Comparison of ENCODE assay signal across 33 cellular contexts in the genomic region with DNA sequence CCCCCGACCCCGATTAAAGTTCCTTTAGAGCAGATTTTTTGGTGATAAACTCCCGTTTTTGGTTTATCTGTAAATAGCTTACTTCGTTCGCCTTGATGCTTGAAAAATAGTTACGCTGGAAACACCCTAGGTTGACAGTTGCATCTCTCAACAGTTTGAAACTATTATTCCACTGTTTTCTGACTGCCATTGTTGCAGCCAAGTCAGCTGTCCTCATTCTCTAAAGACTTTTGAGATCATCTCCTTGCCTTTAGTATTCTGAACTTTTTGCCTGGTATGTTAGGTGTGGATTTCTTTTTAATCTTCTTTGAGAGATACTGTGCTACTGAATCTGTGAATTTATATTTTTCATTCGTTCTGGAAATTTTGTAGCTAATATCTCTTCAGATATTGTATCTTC.
DNase-seq lines count a peak whose midpoint lies in the region; ATAC-seq, FAIRE-seq and TF ChIP-seq lines count a peak whose summit lies in the region.
"Had no signal": no experiment of that assay in that cellular context is flagged by ENCODE, and none has a peak within 500 bp of the region (broad histone marks: within the 10 kb centered on the region; RNA-seq: fewer than 3 reads in every experiment).

No MANE protein-coding gene starts in this region.

- H3K4me2 ChIP-seq in HepG2 (ENCODE audit: low read depth, low read length), result no peak overlapping the region
- H3K4me2 ChIP-seq: A549; BLaER1; BLaER1 treated with 17β-estradiol and CSF1 and Interleukin-3, amounts not matched to agents 10 nM and 100 nM had no signal

- H3K4me3 ChIP-seq in HepG2 (replicated peaks in 1 of 3; ENCODE audit: insufficient read depth in 1 of 3, low read depth in 2 of 3, low read length in 3 of 3) (no peak overlapping the region), right lobe of liver (no peak overlapping the region)
- H3K4me3 ChIP-seq: A549; BLaER1; BLaER1 treated with 17β-estradiol and CSF1 and Interleukin-3, amounts not matched to agents 10 nM and 100 nM had no signal

- H3K9me3 ChIP-seq in HepG2 (ENCODE audit: low read length) (no peaks in the 10 kb centered on the region), right lobe of liver (no peaks in the 10 kb centered on the region)
- H3K9me3 ChIP-seq: A549, BE2C, Caco-2 had no signal

- no peak overlapping the region for H3K27ac Mint-ChIP-seq in WTC11
- H3K27ac Mint-ChIP-seq: B cell; CD14-positive monocyte; CD4-positive, alpha-beta T cell; CD4-positive, CD25-positive, alpha-beta regulatory T cell; CD8-positive, alpha-beta memory T cell; CD8-positive, alpha-beta T cell had no signal

- 29% methylated on average over 7 of the region's 7 CpGs for WGBS in HepG2 (ENCODE audit: low lambda C conversion rate)
- 69% methylated on average over 7 of the region's 7 CpGs for WGBS in right lobe of liver (ENCODE audit: insufficient coverage, low coverage, low lambda C conversion rate, missing lambda C conversion rate)

- no peak for FAIRE-seq in HepG2 (lab: Jason Lieb, UNC)
- FAIRE-seq: A204.1, A549, D721Med had no signal

- H3K9ac ChIP-seq in HepG2 (ENCODE audit: insufficient read depth, low read depth, low read length), result no peak overlapping the region
- H3K9ac ChIP-seq: BLaER1; BLaER1 treated with 17β-estradiol and CSF1 and Interleukin-3, amounts not matched to agents 10 nM and 100 nM had no signal

- no peak for TF ChIP-seq RAD21 in HepG2 (CRISPR knock-in tag; IDR thresholded peaks at IDR 0.05)

- no peak overlapping the region for H2AFZ ChIP-seq in HepG2 (ENCODE audit: low read length)

- H3K4me1 Mint-ChIP-seq in WTC11, result no peaks in the 10 kb centered on the region
- H3K4me1 Mint-ChIP-seq: B cell; CD14-positive monocyte; CD4-positive, alpha-beta memory T cell; CD4-positive, CD25-positive, alpha-beta regulatory T cell; CD8-positive, alpha-beta memory T cell had no signal

- intact Hi-C loops in HepG2 (cut with micrococcal nuclease; ENCODE audit: unreplicated experiment) (no loop called here), right lobe of liver (cut with DNase I) (no loop called here)

- CTCF ChIA-PET in HepG2 (lab: Yijun Ruan, JAX; ENCODE audit: low intra/inter-chr PET ratio, low total read pairs), result no interaction called here
- CTCF ChIA-PET in WTC11 (lab: Charles Lee), result no interaction called here

- no peak for TF ChIP-seq EP300 in HepG2 (IDR thresholded peaks at IDR 0.05; ENCODE audit: low read depth in 2 of 2, low read length in 2 of 2)
- no peak for TF ChIP-seq EP300 in HepG2 (CRISPR knock-in tag; IDR thresholded peaks at IDR 0.05; ENCODE audit: borderline replicate concordance)

- no peaks in the 10 kb centered on the region for H4K20me1 ChIP-seq in HepG2 (ENCODE audit: insufficient read depth, low read length)
- H4K20me1 ChIP-seq: BLaER1; BLaER1 treated with 17β-estradiol and CSF1 and Interleukin-3, amounts not matched to agents 10 nM and 100 nM had no signal

- H3K36me3 Mint-ChIP-seq in WTC11, result peaks cover 11% of the 10 kb centered on the region
- H3K36me3 Mint-ChIP-seq: CD14-positive monocyte; CD4-positive, alpha-beta memory T cell; CD4-positive, CD25-positive, alpha-beta regulatory T cell; CD8-positive, alpha-beta memory T cell; CD8-positive, alpha-beta T cell had no signal

- BruUV-seq in HepG2 (replicated peaks; lab: Mats Ljungman, UMichigan), result no TSS peak

- no peak overlapping the region for H3K27ac ChIP-seq in HepG2 (ENCODE audit: extremely low read length, insufficient read depth, low read length)
- H3K27ac ChIP-seq in right lobe of liver, result no peak overlapping the region
- H3K27ac ChIP-seq: 22Rv1; A549; BLaER1; BLaER1 treated with 17β-estradiol and CSF1 and Interleukin-3, amounts not matched to agents 10 nM and 100 nM; C4-2B had no signal

- no peak for TF ChIP-seq CTCF in HepG2 (CRISPR knock-in tag; IDR thresholded peaks at IDR 0.05)
- no peak for TF ChIP-seq CTCF in right lobe of liver (IDR thresholded peaks at IDR 0.05)
- TF ChIP-seq CTCF in WTC11 (IDR thresholded peaks at IDR 0.05), result no peak

- H3K4me1 ChIP-seq in HepG2 (ENCODE audit: insufficient read depth, low read length), result no peaks in the 10 kb centered on the region
- peaks cover 0 to 3% (median 0%) of the 10 kb centered on the region in 4 donors for H3K4me1 ChIP-seq in right lobe of liver
- H3K4me1 ChIP-seq: A549; BE2C; BLaER1; BLaER1 treated with 17β-estradiol and CSF1 and Interleukin-3, amounts not matched to agents 10 nM and 100 nM; Caco-2 had no signal

- TF ChIP-seq POLR2A in HepG2 (IDR thresholded peaks at IDR 0.05; ENCODE audit: insufficient read depth in 1 of 2, low read depth in 2 of 2, low read length in 2 of 2), result no peak
- TF ChIP-seq POLR2A in right lobe of liver (IDR thresholded peaks at IDR 0.05), result no peak

- no peaks in the 10 kb centered on the region for H3K27me3 Mint-ChIP-seq in WTC11 (ENCODE audit: low read depth)

- DNase-seq in HepG2 (ENCODE audit: low spot score) (no peak), right lobe of liver (no peak), WTC11 (ENCODE audit: low spot score) (no peak)
- DNase-seq in stimulated activated CD8-positive, alpha-beta memory T cell treated with anti-CD3 and anti-CD28 coated beads, Interleukin-4, amount 100 ng/mL, for 48 hours, result no peak
- DNase-seq: 8988T; ACHN; AML-193; BE2C; C1 segment of cervical spinal cord; Caco-2; Calu3; CD4-positive, alpha-beta memory T cell; CD4-positive, alpha-beta T cell; CD4-positive, CD25-positive, alpha-beta regulatory T cell; CD8-positive, alpha-beta memory T cell; CD8-positive, alpha-beta T cell; COR-L47; DMS 273 treated with DMSO at 0.1 percent for 48 hours; DMS153; DMS53; DMS79; DMS79 treated with DMSO at 0.1 percent for 48 hours; DND-41; EL had no signal

- POLR2A ChIA-PET in HepG2 (lab: Yijun Ruan, JAX), result no interaction called here
- POLR2A ChIA-PET in WTC11 (lab: Charles Lee), result no interaction called here

- in situ Hi-C loops in HepG2 (cut with HindIII; ENCODE audit: extremely low pct_ligation_motif_present, low pct_unique_long_range_greater_than_20kb), result no loop called here

- no peak overlapping the region for H3K4me3 Mint-ChIP-seq in WTC11
- H3K4me3 Mint-ChIP-seq: B cell; CD14-positive monocyte; CD4-positive, alpha-beta memory T cell; CD4-positive, alpha-beta T cell; CD4-positive, CD25-positive, alpha-beta regulatory T cell; CD8-positive, alpha-beta memory T cell; CD8-positive, alpha-beta T cell had no signal

- H3K36me3 ChIP-seq in HepG2 (replicated peaks in 1 of 2; ENCODE audit: control insufficient read depth in 1 of 2, insufficient read depth in 2 of 2, low read length in 2 of 2) (no peaks in the 10 kb centered on the region), right lobe of liver (no peaks in the 10 kb centered on the region)
- H3K36me3 ChIP-seq: BE2C; BLaER1; BLaER1 treated with 17β-estradiol and CSF1 and Interleukin-3, amounts not matched to agents 10 nM and 100 nM had no signal

- H3K27me3 ChIP-seq in HepG2 (ENCODE audit: control insufficient read depth in 1 of 2, insufficient read depth in 2 of 2, low read length in 2 of 2), result no peaks in the 10 kb centered on the region; a peak in 1 of 5 replicates
- H3K27me3 ChIP-seq in right lobe of liver, result no peaks in the 10 kb centered on the region
- H3K27me3 ChIP-seq: BE2C; BLaER1; BLaER1 treated with 17β-estradiol and CSF1 and Interleukin-3, amounts not matched to agents 10 nM and 100 nM had no signal

- ATAC-seq in HepG2 (no peak), right lobe of liver (no peak), WTC11 (no peak)
- ATAC-seq: A549; CD8-positive, alpha-beta T cell had no signal

- peaks cover 15% of the 10 kb centered on the region for H3K9me3 Mint-ChIP-seq in WTC11
- H3K9me3 Mint-ChIP-seq: CD4-positive, alpha-beta T cell had no signal

- no peaks in the 10 kb centered on the region for H3K79me2 ChIP-seq in HepG2 (ENCODE audit: insufficient read depth, low read length)

TF ChIP-seq in HepG2, 621 proteins besides CTCF, POLR2A, EP300 and RAD21:
- peak; percentile 91 for TF ChIP-seq ZNF317 (CRISPR knock-in tag; IDR thresholded peaks at IDR 0.05)
- no peak for TF ChIP-seq ZNF567 (CRISPR knock-in tag; IDR thresholded peaks at IDR 0.05; ENCODE audit: borderline replicate concordance)

TF ChIP-seq in WTC11, 78 proteins besides CTCF, POLR2A, EP300 and RAD21 (continues in another document):
- TF ChIP-seq, protein P1, sequence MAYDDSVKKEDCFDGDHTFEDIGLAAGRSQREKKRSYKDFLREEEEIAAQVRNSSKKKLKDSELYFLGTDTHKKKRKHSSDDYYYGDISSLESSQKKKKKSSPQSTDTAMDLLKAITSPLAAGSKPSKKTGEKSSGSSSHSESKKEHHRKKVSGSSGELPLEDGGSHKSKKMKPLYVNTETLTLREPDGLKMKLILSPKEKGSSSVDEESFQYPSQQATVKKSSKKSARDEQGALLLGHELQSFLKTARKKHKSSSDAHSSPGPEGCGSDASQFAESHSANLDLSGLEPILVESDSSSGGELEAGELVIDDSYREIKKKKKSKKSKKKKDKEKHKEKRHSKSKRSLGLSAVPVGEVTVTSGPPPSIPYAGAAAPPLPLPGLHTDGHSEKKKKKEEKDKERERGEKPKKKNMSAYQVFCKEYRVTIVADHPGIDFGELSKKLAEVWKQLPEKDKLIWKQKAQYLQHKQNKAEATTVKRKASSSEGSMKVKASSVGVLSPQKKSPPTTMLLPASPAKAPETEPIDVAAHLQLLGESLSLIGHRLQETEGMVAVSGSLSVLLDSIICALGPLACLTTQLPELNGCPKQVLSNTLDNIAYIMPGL (CRISPR knock-in tag; IDR thresholded peaks at IDR 0.05), result no peak
- peak; percentile 84 for TF ChIP-seq ZNF317 (CRISPR knock-in tag; IDR thresholded peaks at IDR 0.05; ENCODE audit: borderline replicate concordance, low read depth)
- TF ChIP-seq, protein P2, sequence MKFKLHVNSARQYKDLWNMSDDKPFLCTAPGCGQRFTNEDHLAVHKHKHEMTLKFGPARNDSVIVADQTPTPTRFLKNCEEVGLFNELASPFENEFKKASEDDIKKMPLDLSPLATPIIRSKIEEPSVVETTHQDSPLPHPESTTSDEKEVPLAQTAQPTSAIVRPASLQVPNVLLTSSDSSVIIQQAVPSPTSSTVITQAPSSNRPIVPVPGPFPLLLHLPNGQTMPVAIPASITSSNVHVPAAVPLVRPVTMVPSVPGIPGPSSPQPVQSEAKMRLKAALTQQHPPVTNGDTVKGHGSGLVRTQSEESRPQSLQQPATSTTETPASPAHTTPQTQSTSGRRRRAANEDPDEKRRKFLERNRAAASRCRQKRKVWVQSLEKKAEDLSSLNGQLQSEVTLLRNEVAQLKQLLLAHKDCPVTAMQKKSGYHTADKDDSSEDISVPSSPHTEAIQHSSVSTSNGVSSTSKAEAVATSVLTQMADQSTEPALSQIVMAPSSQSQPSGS (CRISPR knock-in tag; IDR thresholded peaks at IDR 0.05; ENCODE audit: borderline replicate concordance, low read depth), result no peak
- no peak for TF ChIP-seq NR2C2 (CRISPR knock-in tag; IDR thresholded peaks at IDR 0.05)
- TF ChIP-seq ZNF232 (CRISPR knock-in tag; IDR thresholded peaks at IDR 0.05), result no peak
- TF ChIP-seq NFATC4 (CRISPR knock-in tag; IDR thresholded peaks at IDR 0.05), result no peak
- no peak for TF ChIP-seq IRF2 (CRISPR knock-in tag; IDR thresholded peaks at IDR 0.05; ENCODE audit: borderline replicate concordance, low read depth)
- no peak for TF ChIP-seq RORB (CRISPR knock-in tag; IDR thresholded peaks at IDR 0.05)
